In genomic region chr14:105248368-105249174, GRCh38 we compare ENCODE assay signal across 8 cellular contexts.
DNase-seq lines count a peak whose midpoint lies in the region; ATAC-seq and TF ChIP-seq lines count a peak whose summit lies in the region.

Gene BTBD6, plus strand, starts transcription at chr14:105248533. Its CDS starts 179 bp downstream, at chr14:105248712.

- peak within 1 kb of the TSS; percentile 69 for H3K4me3 ChIP-seq in choroid plexus epithelial cell (ENCODE audit: low read depth, low read length)

- H3K27ac ChIP-seq in 22Rv1, result peak within 1 kb of the TSS; percentile 87

- TF ChIP-seq CTCF in 22Rv1 (IDR thresholded peaks at IDR 0.05) (peak; percentile 32), choroid plexus epithelial cell (conservative IDR thresholded peaks at IDR 0.05; ENCODE audit: low read depth, low read length) (no peak)

- peak; percentile 78 for ATAC-seq in GM18517 (IDR thresholded peaks at IDR 0.05; ENCODE audit: unreplicated experiment)
- peak; percentile 77 for ATAC-seq in HG03039 (IDR thresholded peaks at IDR 0.05; ENCODE audit: unreplicated experiment)

- DNase-seq in NCI-H2171 treated with DMSO at 0.1 percent for 48 hours (lab: John Stamatoyannopoulos, UW) (peak; percentile 82), choroid plexus epithelial cell (ENCODE audit: low read depth) (peak; percentile 87), kidney glomerular epithelial cell (lab: John Stamatoyannopoulos, UW) (peak; percentile 59)
- peak; percentile 78 to 81 for DNase-seq in activated CD4-positive, alpha-beta T cell treated with anti-CD3 and anti-CD28 coated beads for 24 hours (ENCODE audit: low read depth in 2 of 2)
- DNase-seq in stimulated activated CD4-positive, alpha-beta T cell treated with anti-CD3 and anti-CD28 coated beads, Interleukin-1b, Interleukin-23, amount 100 ng/mL, for 4 hours (ENCODE audit: low read depth in 2 of 2), result peak; percentile 76 to 89

Comparison
In these comparisons a context has a peak if more than half of its experiments do, and no peak if none do; other contexts are left out.
1. Peak in every context shown above with its lines: DNase-seq, ATAC-seq, H3K4me3 ChIP-seq and H3K27ac ChIP-seq.